In the genomic region with DNA sequence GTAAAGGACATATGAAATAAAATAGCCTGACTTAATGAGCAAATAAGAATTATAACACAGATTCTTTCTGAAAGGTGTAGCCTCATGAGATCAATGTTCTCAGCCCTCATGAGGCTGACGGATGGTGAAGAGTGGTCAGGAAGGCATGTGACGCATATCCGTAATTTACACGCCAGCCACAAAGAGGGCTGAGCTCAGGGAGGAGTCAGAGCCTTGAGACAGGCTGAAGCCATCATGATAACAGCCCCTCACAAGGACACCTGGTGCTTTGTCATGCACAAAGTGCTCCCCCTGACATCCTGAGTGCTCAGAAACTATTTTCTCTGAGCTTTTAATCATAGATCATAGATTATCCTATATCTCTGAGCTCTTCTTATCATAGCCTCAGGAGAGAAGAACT, we compare ENCODE assay signal across 8 cellular contexts.
DNase-seq lines count a peak whose midpoint lies in the region; ATAC-seq lines count a peak whose summit lies in the region.

No MANE protein-coding gene starts in this region.

- peak; percentile 48 for ATAC-seq in HG03139 (IDR thresholded peaks at IDR 0.05; ENCODE audit: unreplicated experiment)

- peak; percentile 43 for DNase-seq in activated CD4-positive, alpha-beta T cell treated with anti-CD3 and anti-CD28 coated beads for 1 hour
- peak; percentile 62 for DNase-seq in effector CD4-positive, alpha-beta T cell
- peak; percentile 39 to 51 for DNase-seq in stimulated activated CD8-positive, alpha-beta memory T cell treated with anti-CD3 and anti-CD28 coated beads, Interleukin-2, amount 100 ng/mL, for 48 hours (ENCODE audit: low read depth in 2 of 2)
- no peak for DNase-seq in NCI-H1092 treated with DMSO at 0.1 percent for 48 hours (lab: John Stamatoyannopoulos, UW)
- DNase-seq in cortex of kidney (lab: John Stamatoyannopoulos, UW) = no peak
- DNase-seq in NCI-H1930 (lab: John Stamatoyannopoulos, UW) = no peak
- no peak for DNase-seq in DMS114 treated with DMSO at 0.1 percent for 48 hours (lab: John Stamatoyannopoulos, UW; ENCODE audit: unreplicated experiment)

Comparison
In these comparisons a context has a peak if more than half of its experiments do, and no peak if none do; other contexts are left out.
1. DNase-seq: peak in activated CD4-positive, alpha-beta T cell treated with anti-CD3 and anti-CD28 coated beads for 1 hour (single experiment), effector CD4-positive, alpha-beta T cell (single experiment) and stimulated activated CD8-positive, alpha-beta memory T cell treated with anti-CD3 and anti-CD28 coated beads, Interleukin-2, amount 100 ng/mL, for 48 hours (2 of 2); none in NCI-H1092 treated with DMSO at 0.1 percent for 48 hours (single experiment), cortex of kidney (single experiment), NCI-H1930 (0 of 2) and DMS114 treated with DMSO at 0.1 percent for 48 hours (single experiment).